In genomic region chr14:50116986-50117385, GRCh38 we compare ENCODE assay signal across 8 cellular contexts. TPM values are rescaled to one million over a fixed set of nuclear protein-coding genes. Genes with fewer than 3 reads are reported as not detected.
DNase-seq lines count a peak whose midpoint lies in the region; ATAC-seq and TF ChIP-seq lines count a peak whose summit lies in the region.

No MANE protein-coding gene starts in this region.

- no peaks in the 10 kb centered on the region for H3K9me3 Mint-ChIP-seq in activated T-cell treated with anti-CD3 and anti-CD28 coated beads, Interleukin-2, amount 50 U/mL, for 72 hours
- no peaks in the 10 kb centered on the region for H3K9me3 Mint-ChIP-seq in type B pancreatic cell

- peaks cover 42% of the 10 kb centered on the region for H3K4me1 Mint-ChIP-seq in activated T-cell treated with anti-CD3 and anti-CD28 coated beads, Interleukin-2, amount 50 U/mL, for 72 hours (ENCODE audit: low read depth)
- H3K4me1 Mint-ChIP-seq in type B pancreatic cell (ENCODE audit: unreplicated experiment) = peaks cover 6% of the 10 kb centered on the region

- H3K36me3 Mint-ChIP-seq in activated T-cell treated with anti-CD3 and anti-CD28 coated beads, Interleukin-2, amount 50 U/mL, for 72 hours (ENCODE audit: insufficient read depth in 2 of 2) = peaks cover 10 to 25% of the 10 kb centered on the region in 2 donors
- H3K36me3 Mint-ChIP-seq in type B pancreatic cell = peaks cover 21% of the 10 kb centered on the region

- H3K36me3 ChIP-seq in adipocyte (ENCODE audit: control insufficient read depth, insufficient read depth, low read length, severe bottlenecking) = peaks cover 47% of the 10 kb centered on the region

- H3K4me1 ChIP-seq in adipocyte (ENCODE audit: control insufficient read depth, insufficient read depth, low read length) = peaks cover 13% of the 10 kb centered on the region

- peak overlapping the region; percentile 92 for H3K4me3 ChIP-seq in adipocyte (ENCODE audit: low read length)

- no peak for ATAC-seq in activated T-cell treated with anti-CD3 and anti-CD28 coated beads, Interleukin-2, amount 50 U/mL, for 72 hours (replicated peaks in 1 of 2)
- ATAC-seq in GM21529 (IDR thresholded peaks at IDR 0.05; ENCODE audit: unreplicated experiment) = no peak

- no peaks in the 10 kb centered on the region for H3K9me3 ChIP-seq in adipocyte (ENCODE audit: control insufficient read depth, low read length)

- no peak for TF ChIP-seq CTCF in type B pancreatic cell (conservative IDR thresholded peaks at IDR 0.05)

- no peaks in the 10 kb centered on the region for H3K27me3 ChIP-seq in adipocyte (replicated peaks; ENCODE audit: control insufficient read depth, insufficient read depth, low read length)

- H3K27me3 Mint-ChIP-seq in activated T-cell treated with anti-CD3 and anti-CD28 coated beads, Interleukin-2, amount 50 U/mL, for 72 hours (ENCODE audit: low read depth) = no peaks in the 10 kb centered on the region
- H3K27me3 Mint-ChIP-seq in type B pancreatic cell = no peaks in the 10 kb centered on the region

- H3K4me3 Mint-ChIP-seq in activated T-cell treated with anti-CD3 and anti-CD28 coated beads, Interleukin-2, amount 50 U/mL, for 72 hours = peak overlapping the region; percentile 84 to 97
- peak overlapping the region; percentile 98 for H3K4me3 Mint-ChIP-seq in type B pancreatic cell

- H3K9ac ChIP-seq in adipocyte (ENCODE audit: low read length) = peak overlapping the region; percentile 92

- no peak for DNase-seq in activated T-cell treated with anti-CD3 and anti-CD28 coated beads, Interleukin-2, amount 50 U/mL, for 72 hours
- DNase-seq in activated T-cell treated with anti-CD3 and anti-CD28 coated beads, Interleukin-2, amount 50 U/mL, for 1 hour = no peak
- DNase-seq in adipocyte (ENCODE audit: low read depth) (no peak), medulla oblongata (ENCODE audit: extremely low spot score) (peak; percentile 61), type B pancreatic cell (ENCODE audit: extremely low spot score, unreplicated experiment) (no peak), NCI-H1105 treated with DMSO at 0.1 percent for 48 hours (lab: John Stamatoyannopoulos, UW) (no peak)
- no peak for DNase-seq in activated CD4-positive, alpha-beta T cell treated with anti-CD3 and anti-CD28 coated beads for 48 hours

- peak overlapping the region; percentile 99 for H3K27ac Mint-ChIP-seq in activated T-cell treated with anti-CD3 and anti-CD28 coated beads, Interleukin-2, amount 50 U/mL, for 72 hours
- peak overlapping the region; percentile 97 for H3K27ac Mint-ChIP-seq in type B pancreatic cell

RNA-seq across cellular contexts. Expression of gene VCPKMT, which starts 0.6 kb away (rescaled TPM):
- total RNA-seq in activated T-cell treated with anti-CD3 and anti-CD28 coated beads, Interleukin-2, amount 50 U/mL, for 72 hours = 10 to 100 TPM; 11.3 to 13.8 TPM
- 11.6 and 13.9 TPM in 2 replicates for total RNA-seq in type B pancreatic cell (ENCODE audit: low replicate concordance)
